8 cellular contexts compared by ENCODE assay signal in the genomic region with DNA sequence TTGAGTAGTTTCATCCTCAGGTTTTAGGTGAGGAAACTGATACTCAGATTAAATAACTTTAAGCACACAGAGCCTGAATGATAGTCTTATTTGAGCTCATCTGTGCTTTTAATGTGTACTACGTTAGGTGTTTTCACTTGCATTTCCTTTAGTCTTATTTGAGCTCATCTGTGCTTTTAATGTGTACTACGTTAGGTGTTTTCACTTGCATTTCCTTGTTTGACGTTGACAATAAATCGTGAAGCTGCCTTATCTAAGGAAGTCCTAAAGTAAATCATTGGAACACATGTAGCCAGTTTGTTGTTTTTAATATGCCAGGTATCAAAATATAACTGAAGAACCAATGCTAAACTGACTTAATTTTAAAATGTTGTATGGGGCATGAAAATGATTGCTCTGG. TPM values are rescaled to one million over a fixed set of nuclear protein-coding genes. Genes with fewer than 3 reads are reported as not detected.
A peak's percentile ranks its signal among the peaks of the same experiment; 100 is the strongest.
DNase-seq lines count a peak whose midpoint lies in the region; ATAC-seq and TF ChIP-seq lines count a peak whose summit lies in the region.

No MANE protein-coding gene starts in this region.

- peak overlapping the region; percentile 28; the same call in 1 of the 2 replicates for H3K27ac ChIP-seq in C4-2B
- H3K27ac ChIP-seq in colonic mucosa = peak overlapping the region; percentile 96
- no peak overlapping the region for H3K27ac ChIP-seq in RWPE1

- H3K36me3 Mint-ChIP-seq in natural killer cell treated with Interleukin-12 subunit alpha and Interleukin-12 subunit beta and Interleukin-15 and Interleukin-18, amount 100 ng/mL, for 72 hours = peaks cover 35% of the 10 kb centered on the region

- TF ChIP-seq CTCF in C4-2B (conservative IDR thresholded peaks at IDR 0.05) = no peak
- TF ChIP-seq CTCF in colonic mucosa (IDR thresholded peaks at IDR 0.05) = no peak
- TF ChIP-seq CTCF in RWPE1 (conservative IDR thresholded peaks at IDR 0.05; ENCODE audit: low read depth) = no peak

- no peaks in the 10 kb centered on the region for H3K27me3 Mint-ChIP-seq in natural killer cell treated with Interleukin-12 subunit alpha and Interleukin-12 subunit beta and Interleukin-15 and Interleukin-18, amount 100 ng/mL, for 72 hours

- H3K27ac Mint-ChIP-seq in natural killer cell treated with Interleukin-12 subunit alpha and Interleukin-12 subunit beta and Interleukin-15 and Interleukin-18, amount 100 ng/mL, for 72 hours = peak overlapping the region; percentile 99

- peak overlapping the region in 1 of 2 donors; percentile 96 for H3K9ac ChIP-seq in colonic mucosa (ENCODE audit: low read depth in 2 of 2, low read length in 2 of 2)

- intact Hi-C loops in colonic mucosa (cut with DNase I) = no loop called here

- no peaks in the 10 kb centered on the region for H3K27me3 ChIP-seq in MG63
- no peaks in the 10 kb centered on the region for H3K27me3 ChIP-seq in colonic mucosa

- ATAC-seq in natural killer cell treated with Interleukin-12 subunit alpha and Interleukin-12 subunit beta and Interleukin-15 and Interleukin-18, amount 100 ng/mL, for 72 hours = no peak

- DNase-seq in MG63 = no peak
- no peak for DNase-seq in colonic mucosa
- DNase-seq in natural killer cell treated with Interleukin-12 subunit alpha and Interleukin-12 subunit beta and Interleukin-15 and Interleukin-18, amount 100 ng/mL, for 72 hours (ENCODE audit: low spot score) = no peak
- DNase-seq in SHP77 treated with DMSO at 0.1 percent for 48 hours (lab: John Stamatoyannopoulos, UW) = no peak
- no peak for DNase-seq in C1 segment of cervical spinal cord (lab: John Stamatoyannopoulos, UW)
- no peak for DNase-seq in RWPE1 (ENCODE audit: low spot score)
- DNase-seq in activated gamma-delta T cell (lab: John Stamatoyannopoulos, UW) = no peak

- H3K4me3 Mint-ChIP-seq in natural killer cell treated with Interleukin-12 subunit alpha and Interleukin-12 subunit beta and Interleukin-15 and Interleukin-18, amount 100 ng/mL, for 72 hours = peak overlapping the region; percentile 99

- H3K36me3 ChIP-seq in MG63 (peaks cover 18% of the 10 kb centered on the region), colonic mucosa (no peaks in the 10 kb centered on the region)

- H3K9me3 Mint-ChIP-seq in natural killer cell treated with Interleukin-12 subunit alpha and Interleukin-12 subunit beta and Interleukin-15 and Interleukin-18, amount 100 ng/mL, for 72 hours = no peaks in the 10 kb centered on the region

- peaks cover 45 to 63% of the 10 kb centered on the region in 2 donors for H3K4me1 Mint-ChIP-seq in natural killer cell treated with Interleukin-12 subunit alpha and Interleukin-12 subunit beta and Interleukin-15 and Interleukin-18, amount 100 ng/mL, for 72 hours (ENCODE audit: low read depth in 2 of 2)

- POLR2A ChIA-PET in RWPE1 (lab: Yijun Ruan, JAX; ENCODE audit: low non-redundant PET) = no interaction called here

- CTCF ChIA-PET in RWPE1 (lab: Yijun Ruan, JAX) = interaction anchor here (0.7 kb wide), 1 partner anchor 163 kb away, joined by 3 read pairs; no protein-coding TSS in a partner anchor

- peak overlapping the region; percentile 93 for H3K4me3 ChIP-seq in MG63
- H3K4me3 ChIP-seq in colonic mucosa = peak overlapping the region; percentile 53

- H3K4me1 ChIP-seq in colonic mucosa = peaks cover 15% of the 10 kb centered on the region

- no peaks in the 10 kb centered on the region for H3K9me3 ChIP-seq in MG63
- no peaks in the 10 kb centered on the region for H3K9me3 ChIP-seq in colonic mucosa

RNA-seq across cellular contexts. Expression of a gene that starts 2.0 kb away (rescaled TPM):
- 94.7 and 294 TPM in 2 replicates for total RNA-seq in MG63 (2014; rRNA removed; shearing (Covaris generic); ENCODE audit: low replicate concordance)
- 100 to 1,000 TPM; 112 to 198 TPM for total RNA-seq in colonic mucosa
- 100 to 1,000 TPM; 328 to 448 TPM for total RNA-seq in natural killer cell treated with Interleukin-12 subunit alpha and Interleukin-12 subunit beta and Interleukin-15 and Interleukin-18, amount 100 ng/mL, for 72 hours
